Comparison of ENCODE assay signal across 17 cellular contexts in genomic region chr11:116545912-116546311, GRCh38.
DNase-seq lines count a peak whose midpoint lies in the region; ATAC-seq and TF ChIP-seq lines count a peak whose summit lies in the region.
"Had no signal": no experiment of that assay in that cellular context is flagged by ENCODE, and none has a peak within 500 bp of the region (broad histone marks: within the 10 kb centered on the region; RNA-seq: fewer than 3 reads in every experiment).

No MANE protein-coding gene starts in this region.

- DNase-seq in coronary artery (ENCODE audit: low spot score) (peak; percentile 43), mesenteric fat pad (ENCODE audit: low spot score) (peak; percentile 51), sciatic nerve (ENCODE audit: low spot score) (peak; percentile 10), activated T-cell treated with anti-CD3 and anti-CD28 coated beads for 4 hours (no peak), lower lobe of right lung (no peak), GM23248 (no peak)
- DNase-seq: 8988T; ACHN; BE2C; C1 segment of cervical spinal cord; Calu3; CD4-positive, alpha-beta memory T cell; CD4-positive, CD25-positive, alpha-beta regulatory T cell; DMS79 treated with DMSO at 0.1 percent for 48 hours; GF-D8 had no signal

- in situ Hi-C loops in GM23248 (cut with MboI), result no loop called here

- H3K9ac ChIP-seq in GM23248, result no peak overlapping the region
- H3K9ac ChIP-seq: BLaER1 had no signal

- H4K20me1 ChIP-seq in GM23248 (ENCODE audit: insufficient read depth), result no peaks in the 10 kb centered on the region
- H4K20me1 ChIP-seq: BLaER1 had no signal

- TF ChIP-seq CTCF in coronary artery (IDR thresholded peaks at IDR 0.05) (no peak), lower lobe of right lung (IDR thresholded peaks at IDR 0.05) (no peak)

- H3K4me2 ChIP-seq in GM23248 (ENCODE audit: unreplicated experiment), result no peak overlapping the region
- H3K4me2 ChIP-seq: BLaER1 had no signal

- H2AFZ ChIP-seq in GM23248, result no peak overlapping the region

- ATAC-seq in sciatic nerve (no peak), lower lobe of right lung (no peak)

- WGBS in GM23248 (ENCODE audit: low coverage in 1 of 2, low lambda C conversion rate in 2 of 2, missing lambda C conversion rate in 2 of 2), 2 experiments, result 63 to 66% methylated on average over 6 of the region's 6 CpGs

- no peaks in the 10 kb centered on the region for H3K79me2 ChIP-seq in GM23248 (ENCODE audit: insufficient read depth)

- no peaks in the 10 kb centered on the region for H3K9me2 ChIP-seq in GM23248 (ENCODE audit: insufficient read depth)

- peaks cover 3% of the 10 kb centered on the region for H3K27me3 ChIP-seq in lower lobe of right lung (ENCODE audit: low read depth)
- 0 out of 2 replicates have a peak, but pooled peaks cover 4% of the 10 kb centered on the region for H3K27me3 ChIP-seq in GM23248 (replicated peaks; ENCODE audit: insufficient read depth)
- H3K27me3 ChIP-seq: BE2C, BLaER1 had no signal

- no peaks in the 10 kb centered on the region for H3F3A ChIP-seq in GM23248 (ENCODE audit: insufficient read depth)

- no peaks in the 10 kb centered on the region for H3K9me3 ChIP-seq in lower lobe of right lung
- no peaks in the 10 kb centered on the region for H3K9me3 ChIP-seq in GM23248 (ENCODE audit: low read depth)

- H3K4me3 ChIP-seq in coronary artery, result no peak overlapping the region
- no peak overlapping the region for H3K4me3 ChIP-seq in lower lobe of right lung
- H3K4me3 ChIP-seq in GM23248, result no peak overlapping the region
- H3K4me3 ChIP-seq: BLaER1 had no signal

- no peaks in the 10 kb centered on the region for H3K36me3 ChIP-seq in lower lobe of right lung
- H3K36me3 ChIP-seq in GM23248 (ENCODE audit: low read depth), result no peaks in the 10 kb centered on the region
- H3K36me3 ChIP-seq: BE2C, BLaER1 had no signal

- H3K27ac ChIP-seq in coronary artery (no peak overlapping the region), lower lobe of right lung (no peak overlapping the region), GM23248 (no peak overlapping the region)
- H3K27ac ChIP-seq: BLaER1 had no signal

- intact Hi-C loops in sciatic nerve (cut with DNase I), result no loop called here
- intact Hi-C loops in lower lobe of right lung (cut with DNase I), result no loop called here

- H3K4me1 ChIP-seq in lower lobe of right lung, result no peaks in the 10 kb centered on the region
- no peaks in the 10 kb centered on the region for H3K4me1 ChIP-seq in GM23248 (ENCODE audit: insufficient read depth)
- H3K4me1 ChIP-seq: BE2C, BLaER1, Caco-2 had no signal

Comparison
In these comparisons a context has a peak if more than half of its experiments do, and no peak if none do; other contexts are left out.
1. DNase-seq: peak in coronary artery (single experiment), mesenteric fat pad (single experiment) and sciatic nerve (single experiment); none in activated T-cell treated with anti-CD3 and anti-CD28 coated beads for 4 hours (single experiment), lower lobe of right lung (single experiment) and GM23248 (single experiment).